ENCODE assay signal across 21 cellular contexts in genomic region chr5:16687898-16688297, GRCh38.
"Had no signal": no experiment of that assay in that cellular context is flagged by ENCODE, and none has a peak within 500 bp of the region (broad histone marks: within the 10 kb centered on the region; RNA-seq: fewer than 3 reads in every experiment).

No MANE protein-coding gene starts in this region.

- H3K4me3 ChIP-seq: ascending aorta, body of pancreas had no signal

- H3K27me3 Mint-ChIP-seq: activated CD4-positive, alpha-beta memory T cell treated with anti-CD3 and anti-CD28 coated beads for 36 hours had no signal

- H3K27ac ChIP-seq: ascending aorta, body of pancreas, KMS-11, VCaP had no signal

- H3K4me1 Mint-ChIP-seq: activated CD4-positive, alpha-beta T cell treated with anti-CD3 and anti-CD28 coated beads, Interleukin-2, amount 10 ng/mL, durations not matched to agents 7 days and 5 days had no signal

- H3K27ac Mint-ChIP-seq: activated CD4-positive, alpha-beta memory T cell treated with anti-CD3 and anti-CD28 coated beads for 36 hours; activated CD4-positive, alpha-beta T cell treated with anti-CD3 and anti-CD28 coated beads, Interleukin-2, amount 10 ng/mL, durations not matched to agents 7 days and 5 days; activated naive CD4-positive, alpha-beta T cell treated with anti-CD3 and anti-CD28 coated beads, Interleukin-2, amount 50 U/mL, for 72 hours; activated naive CD8-positive, alpha-beta T cell treated with anti-CD3 and anti-CD28 coated beads, Interleukin-2, amount 50 U/mL, for 24 hours had no signal

- H3K36me3 Mint-ChIP-seq: activated CD4-positive, alpha-beta memory T cell treated with anti-CD3 and anti-CD28 coated beads for 36 hours; activated naive CD4-positive, alpha-beta T cell treated with anti-CD3 and anti-CD28 coated beads, Interleukin-2, amount 50 U/mL, for 72 hours had no signal

- H3K9me3 Mint-ChIP-seq: activated CD4-positive, alpha-beta memory T cell treated with anti-CD3 and anti-CD28 coated beads for 36 hours; activated CD4-positive, alpha-beta T cell treated with anti-CD3 and anti-CD28 coated beads, Interleukin-2, amount 10 ng/mL, durations not matched to agents 7 days and 5 days; activated naive CD4-positive, alpha-beta T cell treated with anti-CD3 and anti-CD28 coated beads, Interleukin-2, amount 50 U/mL, for 72 hours; activated naive CD8-positive, alpha-beta T cell treated with anti-CD3 and anti-CD28 coated beads, Interleukin-2, amount 50 U/mL, for 24 hours; activated T-cell treated with anti-CD3 and anti-CD28 coated beads, Interleukin-2, amount 50 U/mL, for 4 hours had no signal

- H3K4me1 ChIP-seq: ascending aorta, body of pancreas had no signal

- H3K36me3 ChIP-seq: ascending aorta had no signal

- DNase-seq: activated CD4-positive, alpha-beta memory T cell treated with anti-CD3 and anti-CD28 coated beads for 36 hours; activated CD4-positive, alpha-beta T cell treated with anti-CD3 and anti-CD28 coated beads, Interleukin-2, amount 10 ng/mL, durations not matched to agents 7 days and 5 days; activated CD4-positive, CD25-positive, alpha-beta regulatory T cell; activated CD8-positive, alpha-beta memory T cell treated with anti-CD3 and anti-CD28 coated beads for 24 hours; activated effector memory CD4-positive, alpha-beta T cell treated with anti-CD3 and anti-CD28 coated beads, Interleukin-2, amount 50 U/mL, for 16 hours; activated naive CD4-positive, alpha-beta T cell treated with Interleukin-2 at 50 U/mL for 16 hours; activated naive CD8-positive, alpha-beta T cell treated with anti-CD3 and anti-CD28 coated beads, Interleukin-2, amount 50 U/mL, for 24 hours; activated T-cell treated with anti-CD3 and anti-CD28 coated beads, Interleukin-2, amount 50 U/mL, for 4 hours; amniotic stem cell; body of pancreas; NCI-H1092; NCI-H1930; NCI-H510A treated with DMSO at 0.1 percent for 48 hours; NCI-H69; PC-3; T-helper 2 cell; T1000 had no signal

- H3K4me3 Mint-ChIP-seq: activated CD4-positive, alpha-beta memory T cell treated with anti-CD3 and anti-CD28 coated beads for 36 hours; activated CD4-positive, alpha-beta T cell treated with anti-CD3 and anti-CD28 coated beads, Interleukin-2, amount 10 ng/mL, durations not matched to agents 7 days and 5 days; activated naive CD8-positive, alpha-beta T cell treated with anti-CD3 and anti-CD28 coated beads, Interleukin-2, amount 50 U/mL, for 24 hours; activated T-cell treated with anti-CD3 and anti-CD28 coated beads, Interleukin-2, amount 50 U/mL, for 4 hours had no signal

- ATAC-seq: activated naive CD4-positive, alpha-beta T cell treated with anti-CD3 and anti-CD28 coated beads, Interleukin-2, amount 50 U/mL, for 72 hours; activated naive CD8-positive, alpha-beta T cell treated with anti-CD3 and anti-CD28 coated beads, Interleukin-2, amount 50 U/mL, for 24 hours; activated T-cell treated with anti-CD3 and anti-CD28 coated beads, Interleukin-2, amount 50 U/mL, for 4 hours; body of pancreas; PC-3 had no signal

- H3K27me3 ChIP-seq: ascending aorta, body of pancreas had no signal

- H3K9me3 ChIP-seq: ascending aorta, body of pancreas had no signal
